27 cellular contexts compared by ENCODE assay signal in genomic region chr3:8484409-8485140, GRCh38. TPM values are rescaled to one million over a fixed set of nuclear protein-coding genes. Genes with fewer than 3 reads are reported as not detected.
DNase-seq lines count a peak whose midpoint lies in the region; ATAC-seq and TF ChIP-seq lines count a peak whose summit lies in the region.
"Had no signal": no experiment of that assay in that cellular context is flagged by ENCODE, and none has a peak within 500 bp of the region (broad histone marks: within the 10 kb centered on the region; RNA-seq: fewer than 3 reads in every experiment).

No MANE protein-coding gene starts in this region.

- H3K27ac ChIP-seq in IMR-90 (ENCODE audit: insufficient read depth, low read length) (no peak overlapping the region; the same call in 1 of the 2 replicates), osteoblast (ENCODE audit: low read depth, low read length) (peak overlapping the region; percentile 89), thoracic aorta (peak overlapping the region; percentile 92 to 96)

- peak overlapping the region; percentile 60 for H3K18ac ChIP-seq in IMR-90 (ENCODE audit: low read depth, low read length)

- no peak overlapping the region for H3K4me2 ChIP-seq in IMR-90 (ENCODE audit: low read depth, low read length)
- H3K4me2 ChIP-seq in osteoblast (ENCODE audit: insufficient read depth, low read length), result no peak overlapping the region

- no peaks in the 10 kb centered on the region for H3K27me3 Mint-ChIP-seq in chondrocyte (ENCODE audit: low read depth)
- H3K27me3 Mint-ChIP-seq: activated CD4-positive, alpha-beta T cell treated with anti-CD3 and anti-CD28 coated beads for 36 hours; activated T-helper 17 cell treated with anti-CD3 and anti-CD28 coated beads, Interleukin-2, amount 50 U/mL, for 72 hours; progenitor cell of endocrine pancreas had no signal

- dilution Hi-C loops in IMR-90 (cut with HindIII; ENCODE audit: low sequenced_read_pairs, unreplicated experiment), result no loop called here

- peak overlapping the region; percentile 73 for H2BK5ac ChIP-seq in IMR-90 (ENCODE audit: low read depth, low read length, poor library complexity, severe bottlenecking)

- peak overlapping the region; percentile 86 for H3K4ac ChIP-seq in IMR-90 (ENCODE audit: low read depth, low read length)

- H4K5ac ChIP-seq in IMR-90 (ENCODE audit: low read depth, low read length), result peak overlapping the region; percentile 15; the same call in 1 of the 2 replicates

- in situ Hi-C loops in IMR-90 (cut with MboI; ENCODE audit: low sequenced_read_pairs), result no loop called here

- H3K9me3 ChIP-seq in IMR-90 (ENCODE audit: control insufficient read depth, insufficient read depth, low read length) (peaks cover 5% of the 10 kb centered on the region; the same call in 1 of the 2 replicates), osteoblast (ENCODE audit: low read depth, low read length) (no peaks in the 10 kb centered on the region), thoracic aorta (no peaks in the 10 kb centered on the region)
- H3K9me3 ChIP-seq: testis had no signal

- H3K27ac Mint-ChIP-seq in chondrocyte (ENCODE audit: unreplicated experiment), result peak overlapping the region; percentile 80
- H3K27ac Mint-ChIP-seq: activated CD4-positive, alpha-beta T cell treated with anti-CD3 and anti-CD28 coated beads for 36 hours; activated CD8-positive, alpha-beta T cell treated with anti-CD3 and anti-CD28 coated beads, Interleukin-2, amount 10 ng/mL, durations not matched to agents 7 days and 5 days; activated T-helper 17 cell treated with anti-CD3 and anti-CD28 coated beads, Interleukin-2, amount 50 U/mL, for 72 hours; H9; progenitor cell of endocrine pancreas had no signal

- H2AK5ac ChIP-seq in IMR-90 (ENCODE audit: low read depth, low read length), result peak overlapping the region; percentile 85

- no peak for TF ChIP-seq RAD21 in IMR-90 (IDR thresholded peaks at IDR 0.05; ENCODE audit: low read length)

- H3K9me3 Mint-ChIP-seq in chondrocyte (ENCODE audit: low read depth), result peaks cover 17% of the 10 kb centered on the region
- H3K9me3 Mint-ChIP-seq: activated T-helper 17 cell treated with anti-CD3 and anti-CD28 coated beads, Interleukin-2, amount 50 U/mL, for 72 hours had no signal

- no peak overlapping the region for H3K56ac ChIP-seq in IMR-90 (ENCODE audit: extremely low read depth, insufficient read depth, low read length)

- H4K20me1 ChIP-seq in IMR-90 (ENCODE audit: insufficient read depth, low read length) (no peaks in the 10 kb centered on the region), osteoblast (ENCODE audit: insufficient read depth, low read length) (no peaks in the 10 kb centered on the region)

- no peak overlapping the region for H3K9ac ChIP-seq in IMR-90 (ENCODE audit: low read depth, low read length)

- POLR2A ChIA-PET in IMR-90 (lab: Charles Lee; ENCODE audit: unreplicated experiment), result interaction anchor here (1.1 kb wide), 1 partner anchor 17 kb away, joined by 3 read pairs; the partner anchor contains the start of gene LMCD1

- H3K4me1 Mint-ChIP-seq in chondrocyte (ENCODE audit: low read depth), result peaks cover 90% of the 10 kb centered on the region
- H3K4me1 Mint-ChIP-seq: activated CD4-positive, alpha-beta T cell treated with anti-CD3 and anti-CD28 coated beads for 36 hours; activated T-helper 17 cell treated with anti-CD3 and anti-CD28 coated beads, Interleukin-2, amount 50 U/mL, for 72 hours had no signal

- CTCF ChIA-PET in IMR-90 (lab: Yijun Ruan, JAX), result no interaction called here

- ATAC-seq in IMR-90 (ENCODE audit: low read depth), result no peak
- ATAC-seq in thoracic aorta (ENCODE audit: insufficient number of reproducible peaks, low FRiP score, low read depth), result no peak
- no peak for ATAC-seq in GM21576 (IDR thresholded peaks at IDR 0.05; ENCODE audit: unreplicated experiment)
- ATAC-seq: activated CD4-positive, alpha-beta T cell treated with anti-CD3 and anti-CD28 coated beads for 36 hours; activated CD8-positive, alpha-beta T cell treated with anti-CD3 and anti-CD28 coated beads, Interleukin-2, amount 10 ng/mL, durations not matched to agents 7 days and 5 days; activated T-helper 17 cell treated with anti-CD3 and anti-CD28 coated beads, Interleukin-2, amount 50 U/mL, for 72 hours; heart left ventricle; left ventricle myocardium superior had no signal

- H3K4me3 ChIP-seq in IMR-90 (ENCODE audit: insufficient read depth, low read depth, low read length), result no peak overlapping the region
- H3K4me3 ChIP-seq in osteoblast (ENCODE audit: insufficient read depth, low read length), result no peak overlapping the region
- no peak overlapping the region for H3K4me3 ChIP-seq in thoracic aorta
- H3K4me3 ChIP-seq: heart left ventricle, testis had no signal

- H2BK20ac ChIP-seq in IMR-90 (ENCODE audit: low read depth, low read length), result peak overlapping the region; percentile 75

- TF ChIP-seq POLR2A in IMR-90 (IDR thresholded peaks at IDR 0.05; ENCODE audit: low read depth, low read length), result no peak

- no peak for DNase-seq in IMR-90
- no peak for DNase-seq in chondrocyte (ENCODE audit: low spot score)
- DNase-seq in osteoblast (ENCODE audit: insufficient read length, low spot score, missing footprints), result no peak
- DNase-seq in thoracic aorta (ENCODE audit: low spot score), result no peak
- no peak for DNase-seq in OCI-M1 (lab: John Stamatoyannopoulos, UW)
- DNase-seq in epidermal melanocyte (ENCODE audit: insufficient read length, low spot score), result no peak
- DNase-seq: activated CD4-positive, alpha-beta T cell treated with anti-CD3 and anti-CD28 coated beads for 36 hours; activated CD8-positive, alpha-beta T cell treated with anti-CD3 and anti-CD28 coated beads, Interleukin-2, amount 10 ng/mL, durations not matched to agents 7 days and 5 days; activated naive CD4-positive, alpha-beta T cell treated with anti-CD3 and anti-CD28 coated beads, Interleukin-2, amount 50 U/mL, for 16 hours; amniotic stem cell; H9; heart left ventricle; islet precursor cell; left ventricle myocardium superior; MV-4-11; NCI-H1436; NCI-H2081; NCI-H2227 treated with DMSO at 0.1 percent for 48 hours; NCI-H526; SHP77; stimulated activated naive CD4-positive, alpha-beta T cell; SW 1271; T1000; testis had no signal

- H2AFZ ChIP-seq in IMR-90 (replicated peaks; ENCODE audit: low read length, poor library complexity) (no peak overlapping the region), osteoblast (ENCODE audit: low read length) (no peak overlapping the region)

- H3K79me2 ChIP-seq in osteoblast (ENCODE audit: insufficient read depth, low read length), result no peaks in the 10 kb centered on the region

- 91% methylated on average over 2 of the region's 5 CpGs; no CpG with 5 or more reads in 1 of the 2 experiments for WGBS in IMR-90 (ENCODE audit: extremely low coverage in 2 of 2, insufficient read length in 1 of 2), 2 experiments

- H4K8ac ChIP-seq in IMR-90 (ENCODE audit: low read depth in 2 of 2, low read length in 2 of 2), result peak overlapping the region in 1 of 2 experiments; percentile 39; a peak in 2 of 4 replicates

- intact Hi-C loops in IMR-90 (cut with micrococcal nuclease), result no loop called here

- peak overlapping the region; percentile 52 for H4K91ac ChIP-seq in IMR-90 (ENCODE audit: insufficient read depth, low read depth, low read length)

- peaks cover 11% of the 10 kb centered on the region for H3K9me1 ChIP-seq in IMR-90 (ENCODE audit: insufficient read depth, low read length)

- TF ChIP-seq CTCF in IMR-90 (conservative IDR thresholded peaks at IDR 0.05; ENCODE audit: low read depth, low read length), result no peak
- TF ChIP-seq CTCF in chondrocyte (IDR thresholded peaks at IDR 0.05), result no peak
- no peak for TF ChIP-seq CTCF in osteoblast (IDR thresholded peaks at IDR 0.05; ENCODE audit: extremely low read depth, low read depth, low read length)
- TF ChIP-seq CTCF in thoracic aorta (IDR thresholded peaks at IDR 0.05), result no peak

- H3K27me3 ChIP-seq in IMR-90 (ENCODE audit: control insufficient read depth, insufficient read depth, low read length) (no peaks in the 10 kb centered on the region), osteoblast (ENCODE audit: insufficient read depth, low read length) (no peaks in the 10 kb centered on the region), thoracic aorta (replicated peaks; ENCODE audit: insufficient read depth) (no peaks in the 10 kb centered on the region)
- H3K27me3 ChIP-seq: heart left ventricle, testis had no signal

- H2BK120ac ChIP-seq in IMR-90 (ENCODE audit: low read depth, low read length), result peak overlapping the region; percentile 24

- H2AK9ac ChIP-seq in IMR-90 (replicated peaks; ENCODE audit: low read depth, low read length, poor library complexity), result no peak overlapping the region

- no peak overlapping the region for H3K4me3 Mint-ChIP-seq in chondrocyte (ENCODE audit: unreplicated experiment)
- H3K4me3 Mint-ChIP-seq: activated CD4-positive, alpha-beta T cell treated with anti-CD3 and anti-CD28 coated beads for 36 hours; activated CD8-positive, alpha-beta T cell treated with anti-CD3 and anti-CD28 coated beads, Interleukin-2, amount 10 ng/mL, durations not matched to agents 7 days and 5 days; activated T-helper 17 cell treated with anti-CD3 and anti-CD28 coated beads, Interleukin-2, amount 50 U/mL, for 72 hours; H9 had no signal

- 0 out of 2 replicates have a peak overlapping the region, but pooled peaks have one; percentile 12 for H3K23ac ChIP-seq in IMR-90 (ENCODE audit: low read depth, low read length)

- BruUV-seq in IMR-90 (replicated peaks; lab: Mats Ljungman, UMichigan), result no TSS peak

- no peaks in the 10 kb centered on the region for H3K79me1 ChIP-seq in IMR-90 (ENCODE audit: low read depth in 1 of 2, low read length in 2 of 2)

- peak overlapping the region; percentile 74 for H3K14ac ChIP-seq in IMR-90 (replicated peaks; ENCODE audit: low read depth, low read length)

- peaks cover 6% of the 10 kb centered on the region for H3K36me3 Mint-ChIP-seq in chondrocyte (ENCODE audit: low read depth)

- no peaks in the 10 kb centered on the region for H3K36me3 ChIP-seq in IMR-90 (ENCODE audit: control insufficient read depth, insufficient read depth, low read length)
- no peaks in the 10 kb centered on the region for H3K36me3 ChIP-seq in osteoblast (ENCODE audit: insufficient read depth, low read length)
- no peaks in the 10 kb centered on the region for H3K36me3 ChIP-seq in thoracic aorta
- H3K36me3 ChIP-seq: heart left ventricle had no signal

- peak overlapping the region; percentile 79; the same call in 1 of the 3 replicates for H2BK15ac ChIP-seq in IMR-90 (ENCODE audit: low read depth, low read length)

- H3K4me1 ChIP-seq in IMR-90 (ENCODE audit: control insufficient read depth, insufficient read depth, low read length) (peaks cover 18% of the 10 kb centered on the region), osteoblast (ENCODE audit: insufficient read depth, low read length) (peaks cover 37% of the 10 kb centered on the region), thoracic aorta (ENCODE audit: control insufficient read depth in 1 of 2, low read depth in 2 of 2) (peaks cover 46 to 99% of the 10 kb centered on the region in 2 donors)

RNA-seq across cellular contexts. Expression of gene LMCD1, which starts 17.0 kb away (rescaled TPM):
- 33.6 and 50.0 TPM in 2 replicates for total RNA-seq in IMR-90 (2012; rRNA removed)
- 43.1 and 53.8 TPM in 2 replicates for polyA plus RNA-seq in IMR-90 (2012; rRNA removed)
- polyA plus RNA-seq in IMR-90 (2012; cell fraction: cytosol; rRNA removed), result 47.4 and 70.5 TPM in 2 replicates
- 28.7 and 43.9 TPM in 2 replicates for polyA plus RNA-seq in IMR-90 (2012; cell fraction: nucleus; rRNA removed; ENCODE audit: low replicate concordance)
- 260 to 268 TPM (median 263 TPM) in 3 replicates for total RNA-seq in chondrocyte
- total RNA-seq in osteoblast, result 213 and 294 TPM in 2 replicates
- 100 to 1,000 TPM; 813 to 852 TPM for total RNA-seq in thoracic aorta
